In genomic region chr6:144797881-144798589, GRCh38 we compare ENCODE assay signal across 16 cellular contexts.
A peak's percentile ranks its signal among the peaks of the same experiment; 100 is the strongest.
DNase-seq lines count a peak whose midpoint lies in the region; TF ChIP-seq lines count a peak whose summit lies in the region.
"Had no signal": no experiment of that assay in that cellular context is flagged by ENCODE, and none has a peak within 500 bp of the region (broad histone marks: within the 10 kb centered on the region; RNA-seq: fewer than 3 reads in every experiment).

No MANE protein-coding gene starts in this region.

- DNase-seq in AG09309 (ENCODE audit: low read depth) (peak; percentile 25), HT1080 (ENCODE audit: low read depth) (peak; percentile 34), astrocyte of the cerebellum (ENCODE audit: low read depth) (peak; percentile 13), hepatic stellate cell (ENCODE audit: low spot score) (peak; percentile 16), inferior parietal cortex (ENCODE audit: extremely low spot score) (no peak), Calu3 (no peak)
- DNase-seq in stimulated activated CD4-positive, alpha-beta T cell treated with anti-CD3 and anti-CD28 coated beads, Interleukin-4, amount 100 ng/mL, for 4 hours, result no peak
- no peak for DNase-seq in activated CD4-positive, alpha-beta T cell treated with anti-CD3 and anti-CD28 coated beads, Interleukin-2, amount 10 ng/mL, durations not matched to agents 7 days and 5 days
- DNase-seq: activated CD4-positive, CD25-positive, alpha-beta regulatory T cell; anterior cingulate cortex; endodermal cell; GF-D8; midbrain; NCI-H1436 treated with DMSO at 0.1 percent for 48 hours; NCI-H774 had no signal

- CTCF ChIA-PET in Calu3 (lab: Charles Lee), result no interaction called here
- CTCF ChIA-PET in activated CD4-positive, alpha-beta T cell treated with anti-CD3 and anti-CD28 coated beads, Interleukin-2, amount 10 ng/mL, durations not matched to agents 7 days and 5 days (lab: Charles Lee), result no interaction called here

- no peaks in the 10 kb centered on the region for H3K27me3 Mint-ChIP-seq in Calu3 (ENCODE audit: unreplicated experiment)
- no peaks in the 10 kb centered on the region for H3K27me3 Mint-ChIP-seq in activated CD4-positive, alpha-beta T cell treated with anti-CD3 and anti-CD28 coated beads, Interleukin-2, amount 10 ng/mL, durations not matched to agents 7 days and 5 days
- H3K27me3 Mint-ChIP-seq: stimulated activated memory B cell treated with anti-CD40 and anti-IgM and Interleukin-4, amounts not matched to agents 10 μg/mL and 1 μg/mL and 100 μg/mL, for 72 hours had no signal

- H3K4me3 Mint-ChIP-seq in Calu3 (ENCODE audit: low read depth, unreplicated experiment), result no peak overlapping the region
- H3K4me3 Mint-ChIP-seq in activated CD4-positive, alpha-beta T cell treated with anti-CD3 and anti-CD28 coated beads, Interleukin-2, amount 10 ng/mL, durations not matched to agents 7 days and 5 days, result no peak overlapping the region
- H3K4me3 Mint-ChIP-seq: endodermal cell; stimulated activated memory B cell treated with anti-CD40 and anti-IgM and Interleukin-4, amounts not matched to agents 10 μg/mL and 1 μg/mL and 100 μg/mL, for 72 hours had no signal

- H3K27ac Mint-ChIP-seq in Calu3 (ENCODE audit: unreplicated experiment), result no peak overlapping the region
- H3K27ac Mint-ChIP-seq in activated CD4-positive, alpha-beta T cell treated with anti-CD3 and anti-CD28 coated beads, Interleukin-2, amount 10 ng/mL, durations not matched to agents 7 days and 5 days, result no peak overlapping the region
- H3K27ac Mint-ChIP-seq: endodermal cell; stimulated activated memory B cell treated with anti-CD40 and anti-IgM and Interleukin-4, amounts not matched to agents 10 μg/mL and 1 μg/mL and 100 μg/mL, for 72 hours had no signal

- intact Hi-C loops in Calu3 (cut with micrococcal nuclease; ENCODE audit: unreplicated experiment), result no loop called here

- no peaks in the 10 kb centered on the region for H3K9me3 Mint-ChIP-seq in Calu3 (ENCODE audit: low read depth, unreplicated experiment)
- H3K9me3 Mint-ChIP-seq in activated CD4-positive, alpha-beta T cell treated with anti-CD3 and anti-CD28 coated beads, Interleukin-2, amount 10 ng/mL, durations not matched to agents 7 days and 5 days, result peaks cover 10% of the 10 kb centered on the region

- BruUV-seq in Calu3 (replicated peaks; lab: Mats Ljungman, UMichigan), result no TSS peak

- H3K4me3 ChIP-seq in AG09309 (ENCODE audit: control insufficient read depth, low read depth, low read length) (no peak overlapping the region), astrocyte of the cerebellum (ENCODE audit: low read depth, low read length) (no peak overlapping the region)

- TF ChIP-seq CTCF in AG09309 (IDR thresholded peaks at IDR 0.05; ENCODE audit: control insufficient read depth, insufficient read depth, low read depth, low read length, missing control alignments) (no peak), astrocyte of the cerebellum (IDR thresholded peaks at IDR 0.05; ENCODE audit: low read depth, low read length, missing control alignments) (no peak), Calu3 (IDR thresholded peaks at IDR 0.05; ENCODE audit: unreplicated experiment) (no peak)

- peaks cover 11% of the 10 kb centered on the region for H3K4me1 Mint-ChIP-seq in Calu3 (ENCODE audit: low read depth, unreplicated experiment)
- no peaks in the 10 kb centered on the region for H3K4me1 Mint-ChIP-seq in activated CD4-positive, alpha-beta T cell treated with anti-CD3 and anti-CD28 coated beads, Interleukin-2, amount 10 ng/mL, durations not matched to agents 7 days and 5 days
- H3K4me1 Mint-ChIP-seq: stimulated activated memory B cell treated with anti-CD40 and anti-IgM and Interleukin-4, amounts not matched to agents 10 μg/mL and 1 μg/mL and 100 μg/mL, for 72 hours had no signal

- H3K36me3 Mint-ChIP-seq in Calu3 (ENCODE audit: insufficient read depth, unreplicated experiment), result no peaks in the 10 kb centered on the region
- H3K36me3 Mint-ChIP-seq in activated CD4-positive, alpha-beta T cell treated with anti-CD3 and anti-CD28 coated beads, Interleukin-2, amount 10 ng/mL, durations not matched to agents 7 days and 5 days (ENCODE audit: low read depth), result peaks cover 61% of the 10 kb centered on the region

- in situ Hi-C loops in astrocyte of the cerebellum (cut with HindIII; ENCODE audit: low sequenced_read_pairs), result no loop called here

- POLR2A ChIA-PET in activated CD4-positive, alpha-beta T cell treated with anti-CD3 and anti-CD28 coated beads, Interleukin-2, amount 10 ng/mL, durations not matched to agents 7 days and 5 days (lab: Charles Lee), result no interaction called here

Comparison
In these comparisons a context has a peak if more than half of its experiments do, and no peak if none do; other contexts are left out.
1. DNase-seq: peak in AG09309 (single experiment), HT1080 (single experiment), astrocyte of the cerebellum (single experiment) and hepatic stellate cell (single experiment); none in stimulated activated CD4-positive, alpha-beta T cell treated with anti-CD3 and anti-CD28 coated beads, Interleukin-4, amount 100 ng/mL, for 4 hours (0 of 2), inferior parietal cortex (single experiment), Calu3 (single experiment) and activated CD4-positive, alpha-beta T cell treated with anti-CD3 and anti-CD28 coated beads, Interleukin-2, amount 10 ng/mL, durations not matched to agents 7 days and 5 days (single experiment).